Comparison of ENCODE assay signal across 14 cellular contexts in genomic region chr15:25792128-25792527, GRCh38.
DNase-seq lines count a peak whose midpoint lies in the region; ATAC-seq and TF ChIP-seq lines count a peak whose summit lies in the region.
"Had no signal": no experiment of that assay in that cellular context is flagged by ENCODE, and none has a peak within 500 bp of the region (broad histone marks: within the 10 kb centered on the region; RNA-seq: fewer than 3 reads in every experiment).

No MANE protein-coding gene starts in this region.

- no peak overlapping the region for H2BK15ac ChIP-seq in H9 (ENCODE audit: low read depth, low read length)

- H3K18ac ChIP-seq in H9 (ENCODE audit: insufficient read length, low read depth, low read length): peak overlapping the region; percentile 25

- H3K9ac ChIP-seq in H9 (ENCODE audit: extremely low read depth, insufficient read length, low read length): no peak overlapping the region

- no peak overlapping the region for H2AFZ ChIP-seq in H9 (ENCODE audit: low read length)
- H2AFZ ChIP-seq in osteoblast (ENCODE audit: low read length): no peak overlapping the region

- POLR2A ChIA-PET in AG04450 (lab: Yijun Ruan, JAX): no interaction called here

- TF ChIP-seq CTCF in AG04450 (IDR thresholded peaks at IDR 0.05; ENCODE audit: low read depth, low read length) (no peak), H9 (conservative IDR thresholded peaks at IDR 0.05) (no peak), coronary artery (IDR thresholded peaks at IDR 0.05) (no peak), osteoblast (IDR thresholded peaks at IDR 0.05; ENCODE audit: extremely low read depth, low read depth, low read length) (no peak), gastrocnemius medialis (IDR thresholded peaks at IDR 0.05 in 4 of 5, conservative IDR thresholded peaks at IDR 0.05 in 1 of 5) (no peak)

- H3K23ac ChIP-seq in H9 (ENCODE audit: insufficient read length, low read depth, low read length): no peak overlapping the region

- no peak for TF ChIP-seq POLR2A in gastrocnemius medialis (IDR thresholded peaks at IDR 0.05)

- no peaks in the 10 kb centered on the region for H3K23me2 ChIP-seq in H9 (ENCODE audit: insufficient read length, low read depth, low read length, poor library complexity, severe bottlenecking)

- peaks cover 0 to 2% (median 0%) of the 10 kb centered on the region in 3 experiments; a peak in 2 of 7 replicates for H3K36me3 Mint-ChIP-seq in H9 (ENCODE audit: insufficient read depth in 1 of 3, low read depth in 3 of 3)

- H3K36me3 ChIP-seq in osteoblast (ENCODE audit: insufficient read depth, low read length) (no peaks in the 10 kb centered on the region), gastrocnemius medialis (no peaks in the 10 kb centered on the region)
- H3K36me3 ChIP-seq: SJCRH30 had no signal

- H3K9me3 Mint-ChIP-seq in H9: no peaks in the 10 kb centered on the region; a peak in 2 of 5 replicates

- H3K56ac ChIP-seq in H9 (ENCODE audit: insufficient read length, low read depth, low read length): no peak overlapping the region

- no peaks in the 10 kb centered on the region for H3K9me3 ChIP-seq in AG04450 (ENCODE audit: control insufficient read depth, insufficient read depth, low read length)
- no peaks in the 10 kb centered on the region for H3K9me3 ChIP-seq in H9 (ENCODE audit: control insufficient read depth, low read depth, low read length)
- H3K9me3 ChIP-seq in osteoblast (ENCODE audit: low read depth, low read length): no peaks in the 10 kb centered on the region
- H3K9me3 ChIP-seq in gastrocnemius medialis: no peaks in the 10 kb centered on the region
- H3K9me3 ChIP-seq: SJCRH30 had no signal

- no peaks in the 10 kb centered on the region for H3K79me2 ChIP-seq in H9 (ENCODE audit: insufficient read depth, low read length)
- peaks cover 60% of the 10 kb centered on the region for H3K79me2 ChIP-seq in osteoblast (ENCODE audit: insufficient read depth, low read length)

- no peak overlapping the region for H2BK12ac ChIP-seq in H9 (ENCODE audit: insufficient read length, low read depth, low read length)

- H3K4me3 ChIP-seq in AG04450 (ENCODE audit: low read depth, low read length) (no peak overlapping the region), coronary artery (no peak overlapping the region), osteoblast (ENCODE audit: insufficient read depth, low read length) (no peak overlapping the region), gastrocnemius medialis (no peak overlapping the region)
- H3K4me3 ChIP-seq: SJCRH30 had no signal

- H4K91ac ChIP-seq in H9 (ENCODE audit: insufficient read length, low read depth, low read length): no peak overlapping the region

- H3K4me1 ChIP-seq in H9 (ENCODE audit: insufficient read depth, low read length) (peaks cover 6% of the 10 kb centered on the region; the same call in 1 of the 2 replicates), osteoblast (ENCODE audit: insufficient read depth, low read length) (peaks cover 44% of the 10 kb centered on the region), gastrocnemius medialis (peaks cover 0 to 6% of the 10 kb centered on the region in 2 donors)
- H3K4me1 ChIP-seq: SJCRH30 had no signal

- no peak overlapping the region for H2AK5ac ChIP-seq in H9 (ENCODE audit: insufficient read length, low read length)

- no peak overlapping the region for H3K27ac Mint-ChIP-seq in H9

- no peak overlapping the region for H3K4ac ChIP-seq in H9 (ENCODE audit: low read depth, low read length)

- H3K27me3 ChIP-seq in AG04450 (ENCODE audit: control insufficient read depth, insufficient read depth, low read length) (no peaks in the 10 kb centered on the region), H9 (ENCODE audit: insufficient read depth, low read length) (no peaks in the 10 kb centered on the region), osteoblast (ENCODE audit: insufficient read depth, low read length) (no peaks in the 10 kb centered on the region), gastrocnemius medialis (no peaks in the 10 kb centered on the region)
- H3K27me3 ChIP-seq: SJCRH30 had no signal

- CTCF ChIA-PET in AG04450 (lab: Charles Lee): no interaction called here

- H3K4me2 ChIP-seq in H9 (ENCODE audit: insufficient read depth, insufficient read length, low read length): no peak overlapping the region
- no peak overlapping the region for H3K4me2 ChIP-seq in osteoblast (ENCODE audit: insufficient read depth, low read length)

- H3K27ac ChIP-seq in AG04450 (ENCODE audit: low read depth, low read length) (peak overlapping the region; percentile 39), H9 (ENCODE audit: insufficient read length, low read depth, low read length) (no peak overlapping the region), coronary artery (no peak overlapping the region), osteoblast (ENCODE audit: low read depth, low read length) (peak overlapping the region; percentile 96), gastrocnemius medialis (no peak overlapping the region)
- H3K27ac ChIP-seq: C4-2B, SJCRH30 had no signal

- H2BK120ac ChIP-seq in H9 (ENCODE audit: low read depth, low read length, poor library complexity, severe bottlenecking): no peak overlapping the region

- no peak overlapping the region for H3K14ac ChIP-seq in H9 (ENCODE audit: insufficient read depth, low read length)

- DNase-seq in AG04450 (ENCODE audit: low read depth, low spot score): no peak
- DNase-seq in H9: no peak
- DNase-seq in coronary artery (ENCODE audit: low spot score): peak; percentile 73
- no peak for DNase-seq in osteoblast (ENCODE audit: insufficient read length, low spot score, missing footprints)
- DNase-seq in cardiac septum (ENCODE audit: low spot score): no peak
- DNase-seq in gastrocnemius medialis: no peak
- DNase-seq: DMS153, EL, MV-4-11, NCI-H1417 treated with DMSO at 0.1 percent for 48 hours, NCI-H2227 treated with DMSO at 0.1 percent for 48 hours, SJCRH30 had no signal

- ATAC-seq in GM21381 (IDR thresholded peaks at IDR 0.05; ENCODE audit: unreplicated experiment): no peak
- no peak for ATAC-seq in gastrocnemius medialis

- no peak overlapping the region for H4K5ac ChIP-seq in H9 (ENCODE audit: insufficient read length, low read depth, low read length)

- H4K20me1 ChIP-seq in H9 (ENCODE audit: control insufficient read depth, insufficient read depth, insufficient read length) (no peaks in the 10 kb centered on the region), osteoblast (ENCODE audit: insufficient read depth, low read length) (no peaks in the 10 kb centered on the region)

- WGBS in H9 (ENCODE audit: extremely low coverage, insufficient read length, low lambda C conversion rate): no CpG with 5 or more reads among the region's 3 CpGs

- no peak overlapping the region for H2BK5ac ChIP-seq in H9 (ENCODE audit: insufficient read length, low read length)

- H4K8ac ChIP-seq in H9 (replicated peaks; ENCODE audit: insufficient read length, low read depth, low read length): no peak overlapping the region

- no peaks in the 10 kb centered on the region; the same call in 1 of the 2 replicates for H3K27me3 Mint-ChIP-seq in H9 (ENCODE audit: low read depth)

- H3K79me1 ChIP-seq in H9 (ENCODE audit: insufficient read depth, low read depth, low read length, poor library complexity, severe bottlenecking): no peaks in the 10 kb centered on the region

- no peak overlapping the region for H2BK20ac ChIP-seq in H9 (ENCODE audit: low read depth, low read length, poor library complexity, severe bottlenecking)

- intact Hi-C loops in cardiac septum (cut with DNase I) (loop anchor here (10.0 kb wide), 1 partner anchor 57 kb away; no protein-coding TSS in a partner anchor), gastrocnemius medialis (cut with DNase I; ENCODE audit: low total_unique reads) (no loop called here)

- no peak overlapping the region for H3K4me3 Mint-ChIP-seq in H9

- peaks cover 36 to 59% of the 10 kb centered on the region in 2 experiments for H3K4me1 Mint-ChIP-seq in H9

- H3T11ph ChIP-seq in H9 (ENCODE audit: low read length): no peak overlapping the region

- in situ Hi-C loops in gastrocnemius medialis (cut with MboI; ENCODE audit: low sequenced_read_pairs in 4 of 4): no loop called here

Comparison
In these comparisons a context has a peak if more than half of its experiments do, and no peak if none do; other contexts are left out.
1. H3K27ac ChIP-seq: peak in AG04450 (single experiment) and osteoblast (single experiment); none in H9 (single experiment), coronary artery (0 of 2) and gastrocnemius medialis (0 of 4).